In the genomic region with DNA sequence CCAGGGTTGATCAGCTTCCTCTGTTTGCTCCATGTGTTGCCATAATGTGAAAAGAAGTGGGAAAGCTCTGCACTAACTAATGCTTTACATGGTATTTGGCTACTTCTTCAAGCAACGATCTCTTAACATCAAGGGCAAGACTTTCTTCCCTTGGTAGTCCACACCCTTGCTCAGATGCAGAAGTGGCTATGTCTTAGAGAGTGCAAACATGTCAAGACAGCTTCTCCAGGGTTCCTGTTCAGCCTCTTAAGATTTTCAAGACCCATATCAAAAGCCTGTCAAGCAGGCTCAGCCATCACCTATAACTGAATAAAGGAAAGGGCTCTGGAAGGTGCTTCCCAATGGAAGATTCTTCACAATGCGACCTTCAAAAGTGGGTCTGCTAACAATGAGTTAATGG, we compare ENCODE assay signal across 24 cellular contexts.
"Had no signal": no experiment of that assay in that cellular context is flagged by ENCODE, and none has a peak within 500 bp of the region (broad histone marks: within the 10 kb centered on the region; RNA-seq: fewer than 3 reads in every experiment).

No MANE protein-coding gene starts in this region.

- ATAC-seq: activated T-cell treated with anti-CD3 and anti-CD28 coated beads, Interleukin-2, amount 50 U/mL, for 4 hours; T-helper 17 cell had no signal

- H3K27ac Mint-ChIP-seq: activated B cell treated with CpG ODN at 0.5 μM for 24 hours; activated CD4-positive, alpha-beta T cell treated with anti-CD3 and anti-CD28 coated beads, Interleukin-2, amount 10 ng/mL, durations not matched to agents 24 days and 14 days; activated naive CD8-positive, alpha-beta T cell treated with anti-CD3 and anti-CD28 coated beads, Interleukin-2, amount 10 ng/mL, durations not matched to agents 7 days and 5 days; activated T-helper 2 cell treated with anti-CD3 and anti-CD28 coated beads, Interferon-gamma antibody, Interleukin-2, Interleukin-4, amounts not matched to agents 10 μg/mL and 5 μg/mL and 100 μg/mL, durations not matched to agents 14 hours and 24 hours and 36 hours; T-helper 17 cell had no signal

- H3K9ac ChIP-seq: KMS-11 had no signal

- H3K4me3 Mint-ChIP-seq: activated B cell treated with CpG ODN at 0.5 μM for 24 hours; activated CD4-positive, alpha-beta T cell treated with anti-CD3 and anti-CD28 coated beads, Interleukin-2, amount 10 ng/mL, durations not matched to agents 24 days and 14 days; activated naive CD8-positive, alpha-beta T cell treated with anti-CD3 and anti-CD28 coated beads, Interleukin-2, amount 10 ng/mL, durations not matched to agents 7 days and 5 days; activated T-cell treated with anti-CD3 and anti-CD28 coated beads, Interleukin-2, amount 50 U/mL, for 4 hours; central memory CD8-positive, alpha-beta T cell; T-helper 17 cell had no signal

- H3K36me3 Mint-ChIP-seq: activated naive CD8-positive, alpha-beta T cell treated with anti-CD3 and anti-CD28 coated beads, Interleukin-2, amount 10 ng/mL, durations not matched to agents 7 days and 5 days had no signal

- H3K9me3 Mint-ChIP-seq: activated B cell treated with CpG ODN at 0.5 μM for 24 hours; activated CD4-positive, alpha-beta T cell treated with anti-CD3 and anti-CD28 coated beads, Interleukin-2, amount 10 ng/mL, durations not matched to agents 24 days and 14 days; activated naive CD8-positive, alpha-beta T cell treated with anti-CD3 and anti-CD28 coated beads, Interleukin-2, amount 10 ng/mL, durations not matched to agents 7 days and 5 days; activated T-cell treated with anti-CD3 and anti-CD28 coated beads, Interleukin-2, amount 50 U/mL, for 4 hours; activated T-helper 2 cell treated with anti-CD3 and anti-CD28 coated beads, Interferon-gamma antibody, Interleukin-2, Interleukin-4, amounts not matched to agents 10 μg/mL and 5 μg/mL and 100 μg/mL, durations not matched to agents 14 hours and 24 hours and 36 hours; central memory CD8-positive, alpha-beta T cell had no signal

- H3K27ac ChIP-seq: adrenal gland, KMS-11, PC-9 had no signal

- H3K27me3 Mint-ChIP-seq: activated B cell treated with CpG ODN at 0.5 μM for 24 hours had no signal

- H3K4me3 ChIP-seq: adrenal gland, PC-9 had no signal

- H3K9me3 ChIP-seq: adrenal gland had no signal

- DNase-seq: activated B cell treated with CpG ODN at 0.5 μM for 24 hours; activated CD4-positive, alpha-beta T cell treated with anti-CD3 and anti-CD28 coated beads for 1 hour; activated CD4-positive, alpha-beta T cell treated with anti-CD3 and anti-CD28 coated beads, Interleukin-2, amount 10 ng/mL, durations not matched to agents 24 days and 14 days; activated CD4-positive, alpha-beta T cell treated with anti-CD3 and anti-CD28 coated beads, Interleukin-2, amount 50 U/mL, for 48 hours; activated gamma-delta T cell treated with Interleukin-2 at 50 U/mL for 16 hours; activated naive CD4-positive, alpha-beta T cell treated with anti-CD3 and anti-CD28 coated beads, Interleukin-2, amount 50 U/mL, for 16 hours; activated naive CD8-positive, alpha-beta T cell treated with anti-CD3 and anti-CD28 coated beads, Interleukin-2, amount 10 ng/mL, durations not matched to agents 7 days and 5 days; activated T-cell treated with anti-CD3 and anti-CD28 coated beads, Interleukin-2, amount 50 U/mL, for 4 hours; adrenal gland; anterior cingulate cortex; NCI-H1105; NCI-H1436; NCI-H1694 treated with DMSO at 0.1 percent for 48 hours; NCI-H2029 treated with DMSO at 0.1 percent for 48 hours; NCI-H446; NCI-H524; PC-9; SHP77 treated with DMSO at 0.1 percent for 48 hours; T-helper 17 cell; T1000 had no signal

- H3K36me3 ChIP-seq: adrenal gland had no signal

- FAIRE-seq: TTC549 had no signal

- H3K27me3 ChIP-seq: adrenal gland had no signal
